ENCODE assay signal across 16 cellular contexts in genomic region chr14:49828640-49829039, GRCh38.
"Had no signal": no experiment of that assay in that cellular context is flagged by ENCODE, and none has a peak within 500 bp of the region (broad histone marks: within the 10 kb centered on the region; RNA-seq: fewer than 3 reads in every experiment).

No MANE protein-coding gene starts in this region.

- H3K9me3 Mint-ChIP-seq: dendritic cell treated with granulocyte-macrophage colony-stimulating factor and Interleukin-4, amounts not matched to agents 40 ng/mL and 50 ng/mL, for 4 days; effector memory CD8-positive, alpha-beta T cell; natural killer cell; neural crest cell; stimulated activated effector memory CD8-positive, alpha-beta T cell treated with anti-CD3 and anti-CD28 coated beads, Interleukin-12 subunit alpha, Interleukin-12 subunit beta, amount 100 ng/mL, for 72 hours; type B pancreatic cell had no signal

- H3K4me1 Mint-ChIP-seq: neural crest cell had no signal

- H3K4me3 Mint-ChIP-seq: dendritic cell treated with granulocyte-macrophage colony-stimulating factor and Interleukin-4, amounts not matched to agents 40 ng/mL and 50 ng/mL, for 4 days; effector memory CD8-positive, alpha-beta T cell; natural killer cell; neural crest cell; stimulated activated effector memory CD8-positive, alpha-beta T cell treated with anti-CD3 and anti-CD28 coated beads, Interleukin-12 subunit alpha, Interleukin-12 subunit beta, amount 100 ng/mL, for 72 hours; type B pancreatic cell had no signal

- H3K27me3 Mint-ChIP-seq: dendritic cell treated with granulocyte-macrophage colony-stimulating factor and Interleukin-4, amounts not matched to agents 40 ng/mL and 50 ng/mL, for 4 days; effector memory CD8-positive, alpha-beta T cell; type B pancreatic cell had no signal

- FAIRE-seq: urothelium cell line had no signal

- DNase-seq: effector memory CD8-positive, alpha-beta T cell; erythroblast; foreskin melanocyte; heart left ventricle; hippocampal formation; natural killer cell; right cardiac atrium; stimulated activated CD4-positive, alpha-beta T cell treated with anti-CD3 and anti-CD28 coated beads, Interleukin-4, amount 100 ng/mL, for 1 hour; stimulated activated CD8-positive, alpha-beta memory T cell treated with anti-CD3 and anti-CD28 coated beads, Interleukin-4, amount 100 ng/mL, for 48 hours; stimulated activated naive CD8-positive, alpha-beta T cell treated with anti-CD3 and anti-CD28 coated beads, Interleukin-15, Interleukin-2, amounts not matched to agents 100 U/mL and 50 U/mL, for 24 hours; thyroid gland had no signal

- H3K27ac Mint-ChIP-seq: dendritic cell treated with granulocyte-macrophage colony-stimulating factor and Interleukin-4, amounts not matched to agents 40 ng/mL and 50 ng/mL, for 4 days; stimulated activated effector memory CD8-positive, alpha-beta T cell treated with anti-CD3 and anti-CD28 coated beads, Interleukin-12 subunit alpha, Interleukin-12 subunit beta, amount 100 ng/mL, for 72 hours; type B pancreatic cell had no signal
